ENCODE assay signal across 8 cellular contexts in the genomic region with DNA sequence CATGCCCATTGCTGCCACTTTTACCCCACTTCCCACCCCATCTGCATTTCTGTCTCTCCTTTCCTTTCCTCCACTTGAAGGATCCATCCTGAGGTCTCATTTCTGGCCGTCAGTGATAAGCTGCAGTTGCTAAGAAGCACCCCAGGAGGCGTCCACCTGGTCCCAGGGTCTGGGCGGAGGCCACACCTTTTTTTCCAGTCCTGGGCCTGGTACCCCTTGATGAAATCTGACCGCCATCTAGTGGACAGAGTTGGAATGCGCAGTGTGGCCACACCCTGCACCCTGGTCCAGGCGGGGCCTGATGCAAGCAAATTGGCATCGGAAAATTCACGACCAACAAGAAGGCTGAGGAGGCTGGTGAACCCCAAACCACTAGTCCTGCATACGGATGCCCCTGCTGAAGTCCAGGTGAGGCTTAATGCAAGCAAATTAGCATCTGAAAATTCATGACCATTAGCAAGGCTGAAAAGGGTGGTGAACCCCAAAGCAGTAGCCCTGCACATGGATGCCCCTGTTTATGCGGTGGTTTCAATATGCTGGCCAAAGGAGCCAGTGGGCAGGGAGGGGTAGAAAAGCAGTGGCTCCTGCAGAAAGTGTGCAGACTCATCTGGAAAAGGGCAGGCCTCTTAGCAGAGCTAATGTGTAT. TPM values are rescaled to one million over a fixed set of nuclear protein-coding genes. Genes with fewer than 3 reads are reported as not detected.
A peak's percentile ranks its signal among the peaks of the same experiment; 100 is the strongest.
DNase-seq lines count a peak whose midpoint lies in the region; ATAC-seq and TF ChIP-seq lines count a peak whose summit lies in the region.

No MANE protein-coding gene starts in this region.

- no peaks in the 10 kb centered on the region for H3K27me3 ChIP-seq in BE2C

- no peaks in the 10 kb centered on the region for H3K9me3 ChIP-seq in BE2C

- peak; percentile 97 for ATAC-seq in GM18873 (IDR thresholded peaks at IDR 0.05; ENCODE audit: low FRiP score, unreplicated experiment)
- peak; percentile 99 for ATAC-seq in HG03095 (IDR thresholded peaks at IDR 0.05; ENCODE audit: unreplicated experiment)

- H3K4me3 ChIP-seq in BE2C (ENCODE audit: low read depth, low read length) (no peak overlapping the region), choroid plexus epithelial cell (ENCODE audit: low read depth, low read length) (no peak overlapping the region), lower leg skin (ENCODE audit: low read depth, poor library complexity, severe bottlenecking) (no peak overlapping the region)

- no peaks in the 10 kb centered on the region; the same call in 1 of the 2 replicates for H3K4me1 ChIP-seq in BE2C

- intact Hi-C loops in lower leg skin (cut with DNase I; ENCODE audit: low total_unique reads) = no loop called here

- WGBS in lower leg skin, 2 donors = 21 to 27% methylated on average over 8 to 10 of the region's 10 CpGs

- peaks cover 14% of the 10 kb centered on the region for H3K36me3 ChIP-seq in BE2C

- DNase-seq in BE2C (peak; percentile 85), NCI-H2196 (lab: John Stamatoyannopoulos, UW; ENCODE audit: unreplicated experiment) (peak; percentile 61), choroid plexus epithelial cell (ENCODE audit: low read depth) (peak; percentile 80), lower leg skin (ENCODE audit: low spot score in 2 of 2) (peak; percentile 31 to 90)
- peak; percentile 13 for DNase-seq in activated CD4-positive, alpha-beta T cell treated with anti-CD3 and anti-CD28 coated beads for 1 hour
- peak; percentile 14 for DNase-seq in stimulated activated CD8-positive, alpha-beta memory T cell treated with anti-CD3 and anti-CD28 coated beads, Interleukin-15, amount 100 ng/mL, for 1 hour (ENCODE audit: low read depth)

- peak; percentile 94 for TF ChIP-seq CTCF in BE2C (IDR thresholded peaks at IDR 0.05; ENCODE audit: low read depth, low read length)
- peak; percentile 93 for TF ChIP-seq CTCF in choroid plexus epithelial cell (conservative IDR thresholded peaks at IDR 0.05; ENCODE audit: low read depth, low read length)
- peak in 1 of 3 donors; percentile 45 for TF ChIP-seq CTCF in lower leg skin (IDR thresholded peaks at IDR 0.05)

- no peak for TF ChIP-seq POLR2A in lower leg skin (IDR thresholded peaks at IDR 0.05)

RNA-seq across cellular contexts. Expression of gene GPAM, which starts 43.3 kb away (rescaled TPM):
- 16.0 TPM for polyA plus RNA-seq in BE2C (2012; ENCODE audit: insufficient read depth, insufficient read length, low read depth)
- 1 to 10 TPM; 3.1 to 7.0 (median 4.7) TPM for total RNA-seq in lower leg skin

Comparison
In these comparisons a context has a peak if more than half of its experiments do, and no peak if none do; other contexts are left out.
1. DNase-seq: peak in every context shown above with its lines; median percentile 85 in BE2C; 80 in choroid plexus epithelial cell; 61 in NCI-H2196; 60 in lower leg skin; 14 in stimulated activated CD8-positive, alpha-beta memory T cell treated with anti-CD3 and anti-CD28 coated beads, Interleukin-15, amount 100 ng/mL, for 1 hour; 13 in activated CD4-positive, alpha-beta T cell treated with anti-CD3 and anti-CD28 coated beads for 1 hour.